In genomic region chr10:49114718-49115014, GRCh38 we compare ENCODE assay signal across 11 cellular contexts. TPM values are rescaled to one million over a fixed set of nuclear protein-coding genes. Genes with fewer than 3 reads are reported as not detected.
DNase-seq lines count a peak whose midpoint lies in the region; ATAC-seq and TF ChIP-seq lines count a peak whose summit lies in the region.
"Had no signal": no experiment of that assay in that cellular context is flagged by ENCODE, and none has a peak within 500 bp of the region (broad histone marks: within the 10 kb centered on the region; RNA-seq: fewer than 3 reads in every experiment).

No MANE protein-coding gene starts in this region.

- H3K27me3 ChIP-seq in GM23338 (ENCODE audit: insufficient read depth), result peaks cover 11% of the 10 kb centered on the region
- H3K27me3 ChIP-seq in iPS DF 6.9 (ENCODE audit: control insufficient read depth, insufficient read depth, low read length), result no peaks in the 10 kb centered on the region; the same call in 1 of the 2 replicates
- H3K27me3 ChIP-seq in gastrocnemius medialis, result no peaks in the 10 kb centered on the region

- no peaks in the 10 kb centered on the region for H4K20me1 ChIP-seq in GM23338 (replicated peaks; ENCODE audit: insufficient read depth)

- ATAC-seq in GM23338 (peak; percentile 55; the same call in 2 of the 3 replicates), gastrocnemius medialis (no peak), GM19452 (IDR thresholded peaks at IDR 0.05; ENCODE audit: unreplicated experiment) (no peak), HG03460 (IDR thresholded peaks at IDR 0.05; ENCODE audit: unreplicated experiment) (no peak)

- H3K4me3 Mint-ChIP-seq in GM23338, result peak overlapping the region; percentile 80

- no peak overlapping the region for H3K27ac Mint-ChIP-seq in GM23338

- H3F3A ChIP-seq in GM23338 (replicated peaks; ENCODE audit: low read depth), result no peaks in the 10 kb centered on the region

- peak overlapping the region; percentile 57 for H3K4me3 ChIP-seq in GM23338
- peak overlapping the region; percentile 42; the same call in 1 of the 2 replicates for H3K4me3 ChIP-seq in iPS DF 6.9 (ENCODE audit: low read length)
- H3K4me3 ChIP-seq in gastrocnemius medialis, result peak overlapping the region; percentile 55 to 70 (median 62)

- H3K4me1 ChIP-seq in GM23338 (ENCODE audit: insufficient read depth) (no peaks in the 10 kb centered on the region), iPS DF 6.9 (ENCODE audit: control insufficient read depth, insufficient read depth, low read length) (no peaks in the 10 kb centered on the region), gastrocnemius medialis (peaks cover 13 to 17% of the 10 kb centered on the region in 2 donors)

- in situ Hi-C loops in gastrocnemius medialis (cut with MboI; ENCODE audit: low sequenced_read_pairs in 4 of 4), result no loop called here

- H3K9me2 ChIP-seq in GM23338 (ENCODE audit: insufficient read depth), result no peaks in the 10 kb centered on the region

- DNase-seq in GM23338 (ENCODE audit: low spot score), result no peak
- no peak for DNase-seq in iPS DF 6.9 (ENCODE audit: low read depth, low spot score)
- DNase-seq in gastrocnemius medialis, result no peak
- DNase-seq in DMS53 (lab: John Stamatoyannopoulos, UW), result no peak
- DNase-seq in glomerular visceral epithelial cell (ENCODE audit: extremely low spot score), result no peak
- DNase-seq: NCI-H2227 treated with DMSO at 0.1 percent for 48 hours had no signal

- H3K36me3 ChIP-seq in GM23338 (ENCODE audit: insufficient read depth) (no peaks in the 10 kb centered on the region), iPS DF 6.9 (ENCODE audit: control insufficient read depth, insufficient read depth, low read length) (no peaks in the 10 kb centered on the region), gastrocnemius medialis (no peaks in the 10 kb centered on the region)

- H3K9me3 ChIP-seq in iPS DF 6.9 (ENCODE audit: control insufficient read depth, insufficient read depth, low read length) (no peaks in the 10 kb centered on the region), gastrocnemius medialis (no peaks in the 10 kb centered on the region)

- H3K79me2 ChIP-seq in GM23338 (replicated peaks; ENCODE audit: insufficient read depth), result no peaks in the 10 kb centered on the region

- H3K4me2 ChIP-seq in GM23338, result peak overlapping the region; percentile 79

- H3K36me3 Mint-ChIP-seq in GM23338 (ENCODE audit: low read depth), result no peaks in the 10 kb centered on the region

- TF ChIP-seq CTCF in GM23338 (conservative IDR thresholded peaks at IDR 0.05; ENCODE audit: low read depth in 2 of 2) (no peak), gastrocnemius medialis (IDR thresholded peaks at IDR 0.05 in 4 of 5, conservative IDR thresholded peaks at IDR 0.05 in 1 of 5) (no peak)

- peaks cover 10% of the 10 kb centered on the region for H3K27me3 Mint-ChIP-seq in GM23338 (ENCODE audit: insufficient read depth, low read depth, poor library complexity)

- peaks cover 8% of the 10 kb centered on the region for H3K4me1 Mint-ChIP-seq in GM23338

- no peak overlapping the region for H3K27ac ChIP-seq in GM23338 (ENCODE audit: low read depth)
- H3K27ac ChIP-seq in angular gyrus (ENCODE audit: low read depth, low read length), result peak overlapping the region; percentile 50
- H3K27ac ChIP-seq in iPS DF 6.9 (ENCODE audit: low read length), result no peak overlapping the region
- peak overlapping the region; percentile 50 to 69 (median 60) for H3K27ac ChIP-seq in gastrocnemius medialis

- WGBS in iPS DF 6.9 (ENCODE audit: insufficient coverage, insufficient read length), result no CpG with 5 or more reads among the region's 9 CpGs

- no peak for TF ChIP-seq POLR2A in gastrocnemius medialis (IDR thresholded peaks at IDR 0.05)

- intact Hi-C loops in gastrocnemius medialis (cut with DNase I; ENCODE audit: low total_unique reads), result loop anchor here (10.0 kb wide), 1 partner anchor 130 kb away; no protein-coding TSS in a partner anchor

- H2AFZ ChIP-seq in GM23338, result peak overlapping the region; percentile 96

- no peaks in the 10 kb centered on the region for H3K9me3 Mint-ChIP-seq in GM23338

TF ChIP-seq in GM23338, 12 proteins besides CTCF, POLR2A, EP300 and RAD21 (continues in another document):
- TF ChIP-seq CREB1 (CRISPR knock-in tag; IDR thresholded peaks at IDR 0.05; ENCODE audit: low read depth) (no peak), EZH2phosphoT487 (IDR thresholded peaks at IDR 0.05; ENCODE audit: unreplicated experiment) (no peak), JUNB (IDR thresholded peaks at IDR 0.05; ENCODE audit: unreplicated experiment) (no peak), STAT1 (IDR thresholded peaks at IDR 0.05; ENCODE audit: unreplicated experiment) (no peak), POLR2AphosphoS5 (IDR thresholded peaks at IDR 0.05; ENCODE audit: low read depth) (no peak), REST (IDR thresholded peaks at IDR 0.05; ENCODE audit: unreplicated experiment) (no peak)

RNA-seq across cellular contexts. Expression of gene VSTM4, which starts 0.7 kb away (rescaled TPM):
- total RNA-seq in GM23338 (2014; rRNA removed; shearing (Covaris generic)), result 0.23 and 0.66 TPM in 2 replicates
- polyA plus RNA-seq in GM23338 (2016; fragmentation: Nextera tagmentation; extraction: Ambion mirVana), result 0.21 and 0.56 TPM in 2 replicates
- total RNA-seq in gastrocnemius medialis, result 1 to 10 TPM; 1.8 to 4.0 (median 2.6) TPM

RNA-seq across cellular contexts. Expression of gene FAM170B, which starts 19.2 kb away (rescaled TPM):
- not detected in 2 replicates for total RNA-seq in GM23338 (2014; rRNA removed; shearing (Covaris generic))
- not detected in 2 replicates for polyA plus RNA-seq in GM23338 (2016; fragmentation: Nextera tagmentation; extraction: Ambion mirVana)
- total RNA-seq in gastrocnemius medialis, result not detected
- total RNA-seq: mesenteric fat pad, subcutaneous adipose tissue had no signal

Comparison
In these comparisons a context has a peak if more than half of its experiments do, and no peak if none do; other contexts are left out.
1. H3K27ac ChIP-seq: peak in angular gyrus (single experiment) and gastrocnemius medialis (4 of 4); none in GM23338 (single experiment) and iPS DF 6.9 (single experiment).
2. Peak in every context shown above with its lines, with median percentiles within 50 percentile points of each other: H3K4me3 ChIP-seq.